ENCODE assay signal across 27 cellular contexts in the genomic region with DNA sequence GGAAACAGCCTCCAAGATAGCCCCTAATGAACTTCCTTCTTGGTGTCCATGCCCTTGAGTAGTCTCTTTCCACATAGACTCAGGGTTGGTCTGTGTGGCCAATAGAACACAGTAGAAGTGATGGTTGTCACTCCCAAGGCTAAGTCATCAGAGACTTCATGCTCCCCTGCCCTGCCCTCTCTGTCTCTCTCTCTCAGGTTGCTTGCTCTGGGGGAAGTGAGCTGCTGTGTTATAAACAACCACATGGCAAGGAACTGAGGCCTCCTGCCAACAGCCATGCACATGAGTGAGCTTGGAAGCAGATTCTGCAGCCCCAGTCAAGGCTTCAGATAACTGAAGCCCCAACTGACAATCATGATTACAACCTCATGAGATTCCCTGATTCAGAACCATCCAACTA.
DNase-seq lines count a peak whose midpoint lies in the region; ATAC-seq and TF ChIP-seq lines count a peak whose summit lies in the region.
"Had no signal": no experiment of that assay in that cellular context is flagged by ENCODE, and none has a peak within 500 bp of the region (broad histone marks: within the 10 kb centered on the region; RNA-seq: fewer than 3 reads in every experiment).

No MANE protein-coding gene starts in this region.

- no peaks in the 10 kb centered on the region for H3K27me3 Mint-ChIP-seq in T-helper 17 cell
- no peaks in the 10 kb centered on the region for H3K27me3 Mint-ChIP-seq in Calu3 (ENCODE audit: unreplicated experiment)
- H3K27me3 Mint-ChIP-seq: activated naive CD4-positive, alpha-beta T cell treated with anti-CD3 and anti-CD28 coated beads, Interleukin-2, amount 10 ng/mL, durations not matched to agents 7 days and 5 days had no signal

- CTCF ChIA-PET in Calu3 (lab: Charles Lee), result interaction anchor here (0.5 kb wide), 1 partner anchor 151 kb away, joined by 5 read pairs; no protein-coding TSS in a partner anchor

- H3K4me3 Mint-ChIP-seq in T-helper 17 cell (no peak overlapping the region), Calu3 (ENCODE audit: low read depth, unreplicated experiment) (no peak overlapping the region)
- H3K4me3 Mint-ChIP-seq: activated naive CD4-positive, alpha-beta T cell treated with anti-CD3 and anti-CD28 coated beads, Interleukin-2, amount 10 ng/mL, durations not matched to agents 7 days and 5 days; activated T-helper 1 cell treated with anti-CD3 and anti-CD28 coated beads, Interleukin-12 subunit alpha, Interleukin-12 subunit beta, Interleukin-2, Interleukin-4 antibody, amounts not matched to agents 30 ng/mL and 10 ng/mL and 1 ng/mL, durations not matched to agents 14 hours and 24 hours and 36 hours; natural killer cell had no signal

- no peaks in the 10 kb centered on the region for H3K9me3 Mint-ChIP-seq in Calu3 (ENCODE audit: low read depth, unreplicated experiment)
- H3K9me3 Mint-ChIP-seq: natural killer cell had no signal

- no peak for ATAC-seq in DND-41 (ENCODE audit: insufficient read depth, low read depth)
- ATAC-seq in T-helper 17 cell, result peak; percentile 44
- no peak for ATAC-seq in GM19324 (IDR thresholded peaks at IDR 0.05; ENCODE audit: low FRiP score, unreplicated experiment)
- ATAC-seq in HG03378 (IDR thresholded peaks at IDR 0.05; ENCODE audit: unreplicated experiment), result no peak
- ATAC-seq: gastrocnemius medialis, natural killer cell had no signal

- H3K36me3 ChIP-seq in DND-41 (ENCODE audit: insufficient read depth, low read length), result no peaks in the 10 kb centered on the region
- H3K36me3 ChIP-seq: gastrocnemius medialis had no signal

- no peak for TF ChIP-seq CTCF in DND-41 (IDR thresholded peaks at IDR 0.05; ENCODE audit: borderline replicate concordance, extremely low read depth, low read length, poor library complexity, severe bottlenecking)
- no peak for TF ChIP-seq CTCF in Calu3 (IDR thresholded peaks at IDR 0.05; ENCODE audit: unreplicated experiment)

- DNase-seq in NCI-H2171 treated with DMSO at 0.1 percent for 48 hours (lab: John Stamatoyannopoulos, UW) (peak; percentile 25), NCI-H2171 (lab: John Stamatoyannopoulos, UW) (no peak), DND-41 (peak; percentile 26), T-helper 17 cell (no peak), renal cortical epithelial cell (ENCODE audit: low read depth) (peak; percentile 40), Calu3 (no peak)
- DNase-seq: activated CD4-positive, alpha-beta T cell treated with anti-CD3 and anti-CD28 coated beads, Interleukin-2, amount 50 U/mL, for 4 hours; activated CD8-positive, alpha-beta memory T cell treated with anti-CD3 and anti-CD28 coated beads, Interleukin-2, amount 50 U/mL, for 48 hours; activated naive CD4-positive, alpha-beta T cell treated with anti-CD3 and anti-CD28 coated beads, Interleukin-2, amount 10 ng/mL, durations not matched to agents 7 days and 5 days; amniotic stem cell; gastrocnemius medialis; KG1; midbrain; natural killer cell; NCI-H1417; NCI-H2029 treated with DMSO at 0.1 percent for 48 hours; NCI-H748 treated with DMSO at 0.1 percent for 48 hours; occipital lobe; SIG-M5; stimulated activated CD4-positive, alpha-beta T cell treated with anti-CD3 and anti-CD28 coated beads, Interleukin-15, amount 100 ng/mL, for 24 hours; stimulated activated CD4-positive, alpha-beta T cell treated with anti-CD3 and anti-CD28 coated beads, Interleukin-4, amount 100 ng/mL, for 4 hours; substantia nigra; trophoblast cell had no signal

- H3K4me3 ChIP-seq in DND-41 (ENCODE audit: low read depth in 1 of 2, low read length in 2 of 2), result no peak overlapping the region
- H3K4me3 ChIP-seq: gastrocnemius medialis had no signal

- peaks cover 18% of the 10 kb centered on the region for H3K4me1 Mint-ChIP-seq in T-helper 17 cell
- H3K4me1 Mint-ChIP-seq in Calu3 (ENCODE audit: low read depth, unreplicated experiment), result peaks cover 9% of the 10 kb centered on the region

- BruUV-seq in Calu3 (replicated peaks; lab: Mats Ljungman, UMichigan), result no TSS peak

- H3K9ac ChIP-seq in DND-41 (ENCODE audit: low read depth, low read length), result no peak overlapping the region

- H4K20me1 ChIP-seq in DND-41 (ENCODE audit: insufficient read depth, low read length), result no peaks in the 10 kb centered on the region

- no peak overlapping the region for H3K27ac ChIP-seq in DND-41 (ENCODE audit: low read length)
- H3K27ac ChIP-seq: 22Rv1, gastrocnemius medialis had no signal

- H3K27ac Mint-ChIP-seq in T-helper 17 cell, result no peak overlapping the region
- no peak overlapping the region for H3K27ac Mint-ChIP-seq in Calu3 (ENCODE audit: unreplicated experiment)
- H3K27ac Mint-ChIP-seq: activated T-helper 1 cell treated with anti-CD3 and anti-CD28 coated beads, Interleukin-12 subunit alpha, Interleukin-12 subunit beta, Interleukin-2, Interleukin-4 antibody, amounts not matched to agents 30 ng/mL and 10 ng/mL and 1 ng/mL, durations not matched to agents 14 hours and 24 hours and 36 hours; natural killer cell had no signal

- no peaks in the 10 kb centered on the region for H3K27me3 ChIP-seq in DND-41 (ENCODE audit: insufficient read depth, low read length, poor library complexity)
- H3K27me3 ChIP-seq: gastrocnemius medialis had no signal

- H3K4me2 ChIP-seq in DND-41 (ENCODE audit: insufficient read depth, low read length), result no peak overlapping the region

- H2AFZ ChIP-seq in DND-41 (ENCODE audit: low read depth, low read length), result 0 out of 2 replicates have a peak overlapping the region, but pooled peaks have one; percentile 19

- peaks cover 30% of the 10 kb centered on the region for H3K4me1 ChIP-seq in DND-41 (ENCODE audit: insufficient read depth, low read length)

- no peaks in the 10 kb centered on the region for H3K79me2 ChIP-seq in DND-41 (ENCODE audit: insufficient read depth, low read length)

- no peaks in the 10 kb centered on the region for H3K36me3 Mint-ChIP-seq in T-helper 17 cell (ENCODE audit: low read depth)
- H3K36me3 Mint-ChIP-seq in Calu3 (ENCODE audit: insufficient read depth, unreplicated experiment), result no peaks in the 10 kb centered on the region
- H3K36me3 Mint-ChIP-seq: natural killer cell had no signal

- no peaks in the 10 kb centered on the region for H3K9me3 ChIP-seq in DND-41 (ENCODE audit: insufficient read depth, low read length, severe bottlenecking)
- H3K9me3 ChIP-seq in T-helper 17 cell (ENCODE audit: control insufficient read depth, low read length, poor library complexity, severe bottlenecking), result peaks cover 2% of the 10 kb centered on the region
- H3K9me3 ChIP-seq: gastrocnemius medialis had no signal

- intact Hi-C loops in Calu3 (cut with micrococcal nuclease; ENCODE audit: unreplicated experiment), result no loop called here

Comparison
In these comparisons a context has a peak if more than half of its experiments do, and no peak if none do; other contexts are left out.
1. DNase-seq: peak in NCI-H2171 treated with DMSO at 0.1 percent for 48 hours (single experiment), DND-41 (single experiment) and renal cortical epithelial cell (single experiment); none in NCI-H2171 (single experiment), T-helper 17 cell (0 of 3) and Calu3 (single experiment).